ENCODE assay signal across 4 cellular contexts in the genomic region with DNA sequence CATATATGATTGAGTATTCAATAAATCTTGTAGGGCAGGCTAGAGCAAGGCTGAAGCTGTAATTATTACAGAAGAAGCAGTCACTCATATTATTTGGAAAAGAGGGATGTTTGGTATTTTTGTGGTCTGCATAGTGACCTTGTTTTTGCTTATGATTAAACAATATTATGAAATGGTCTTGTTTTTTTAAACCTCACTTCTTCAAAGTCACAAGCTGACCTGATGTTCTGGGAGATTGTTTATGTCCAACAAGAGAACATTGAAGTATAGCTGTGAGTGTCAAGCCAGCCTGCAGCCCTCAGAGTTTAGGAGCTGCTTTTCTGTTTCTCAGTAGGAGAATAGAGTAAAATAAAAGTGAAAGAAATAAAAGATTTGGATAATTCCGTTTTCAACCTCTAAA.
"Had no signal": no experiment of that assay in that cellular context is flagged by ENCODE, and none has a peak within 500 bp of the region (broad histone marks: within the 10 kb centered on the region; RNA-seq: fewer than 3 reads in every experiment).

No MANE protein-coding gene starts in this region.

- H3K27ac Mint-ChIP-seq: GM23338, H9 had no signal

- H3K9me3 Mint-ChIP-seq: GM23338, H9 had no signal

- DNase-seq: H9, HCEC 1CT, IMR-90 had no signal

- H3K4me2 ChIP-seq: GM23338 had no signal

- H3K4me1 Mint-ChIP-seq: GM23338, H9 had no signal

- H3K4me3 ChIP-seq: GM23338 had no signal

- H3K4me3 Mint-ChIP-seq: GM23338, H9 had no signal

- H2AFZ ChIP-seq: GM23338 had no signal

- ATAC-seq: GM23338 had no signal
